In the genomic region with DNA sequence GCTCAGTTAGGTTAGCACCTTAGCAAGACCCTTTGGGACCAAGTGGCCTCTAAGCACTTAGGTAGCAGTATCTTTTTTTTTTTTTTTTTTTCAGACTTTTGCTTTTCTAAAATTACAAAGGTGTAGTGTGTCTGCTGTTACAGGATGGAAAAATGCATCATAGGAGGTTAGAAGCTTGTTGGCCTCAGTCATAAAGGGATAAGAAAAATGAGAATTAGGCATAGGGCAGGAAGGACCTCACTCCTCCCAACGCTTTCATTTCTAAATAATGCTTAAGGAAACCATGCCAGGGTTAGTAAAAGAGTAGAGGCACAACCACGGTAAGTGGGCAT, we compare ENCODE assay signal across 1 cellular context.
TF ChIP-seq lines count a peak whose summit lies in the region.

No MANE protein-coding gene starts in this region.

TF ChIP-seq in HepG2, 621 proteins besides CTCF, POLR2A, EP300 and RAD21 (continued from another document):
- TF ChIP-seq ZBTB44 (CRISPR knock-in tag; IDR thresholded peaks at IDR 0.05): no peak
